In genomic region chr1:116572771-116573170, GRCh38 we compare ENCODE assay signal across 23 cellular contexts.
"Had no signal": no experiment of that assay in that cellular context is flagged by ENCODE, and none has a peak within 500 bp of the region (broad histone marks: within the 10 kb centered on the region; RNA-seq: fewer than 3 reads in every experiment).

No MANE protein-coding gene starts in this region.

- H3K27ac Mint-ChIP-seq: activated CD4-positive, alpha-beta T cell treated with anti-CD3 and anti-CD28 coated beads, Interleukin-2, amount 10 ng/mL, durations not matched to agents 24 days and 14 days; activated CD8-positive, alpha-beta T cell treated with anti-CD3 and anti-CD28 coated beads for 36 hours; activated naive CD8-positive, alpha-beta T cell treated with anti-CD3 and anti-CD28 coated beads, Interleukin-2, amount 50 U/mL, for 24 hours had no signal

- DNase-seq: activated CD4-positive, alpha-beta T cell treated with anti-CD3 and anti-CD28 coated beads, Interleukin-2, amount 10 ng/mL, durations not matched to agents 24 days and 14 days; activated CD8-positive, alpha-beta T cell treated with anti-CD3 and anti-CD28 coated beads for 36 hours; activated gamma-delta T cell; activated naive CD4-positive, alpha-beta T cell treated with anti-CD3 and anti-CD28 coated beads, Interleukin-2, amount 50 U/mL, for 16 hours; activated naive CD8-positive, alpha-beta T cell treated with anti-CD3 and anti-CD28 coated beads, Interleukin-2, amount 50 U/mL, for 24 hours; activated T-cell treated with anti-CD3 and anti-CD28 coated beads for 4 hours; body of pancreas; foreskin keratinocyte; immature natural killer cell; midbrain; natural killer cell; ovary; stimulated activated CD4-positive, alpha-beta T cell treated with anti-CD3 and anti-CD28 coated beads, Interleukin-12 subunit alpha, Interleukin-12 subunit beta, amount 100 ng/mL, for 4 hours; stimulated activated CD4-positive, alpha-beta T cell treated with anti-CD3 and anti-CD28 coated beads, Interleukin-4, amount 100 ng/mL, for 4 hours; substantia nigra; T-helper 17 cell; thyroid gland had no signal

- ATAC-seq: activated CD8-positive, alpha-beta memory T cell treated with anti-CD3 and anti-CD28 coated beads, Interleukin-2, amount 10 ng/mL, durations not matched to agents 7 days and 5 days; activated CD8-positive, alpha-beta T cell treated with anti-CD3 and anti-CD28 coated beads for 36 hours; activated naive CD8-positive, alpha-beta T cell treated with anti-CD3 and anti-CD28 coated beads, Interleukin-2, amount 50 U/mL, for 24 hours; body of pancreas; foreskin keratinocyte; left lobe of liver; natural killer cell; T-helper 17 cell had no signal

- H3K9me3 ChIP-seq: body of pancreas, neutrophil, ovary, prostate gland, thyroid gland had no signal

- H3K9me3 Mint-ChIP-seq: activated CD4-positive, alpha-beta T cell treated with anti-CD3 and anti-CD28 coated beads, Interleukin-2, amount 10 ng/mL, durations not matched to agents 24 days and 14 days; activated CD8-positive, alpha-beta T cell treated with anti-CD3 and anti-CD28 coated beads for 36 hours; activated naive CD8-positive, alpha-beta T cell treated with anti-CD3 and anti-CD28 coated beads, Interleukin-2, amount 50 U/mL, for 24 hours; immature natural killer cell; natural killer cell; stimulated activated naive CD8-positive, alpha-beta T cell treated with anti-CD3 and anti-CD28 coated beads, Interleukin-15, Interleukin-2, amounts not matched to agents 100 ng/mL and 50 ng/mL, for 24 hours had no signal

- H3K4me1 ChIP-seq: prostate gland had no signal

- H3K36me3 ChIP-seq: neutrophil, ovary, prostate gland, thyroid gland had no signal

- H3K4me3 ChIP-seq: body of pancreas, ovary, prostate gland, thyroid gland had no signal

- H3K27me3 ChIP-seq: body of pancreas, foreskin keratinocyte, neutrophil, ovary, thyroid gland had no signal

- H3K27ac ChIP-seq: body of pancreas, epithelial cell of prostate, foreskin keratinocyte, neutrophil, ovary, prostate gland, thyroid gland had no signal

- H3K36me3 Mint-ChIP-seq: immature natural killer cell, natural killer cell had no signal
